ENCODE assay signal across 27 cellular contexts in genomic region chr4:151192556-151193235, GRCh38.
"Had no signal": no experiment of that assay in that cellular context is flagged by ENCODE, and none has a peak within 500 bp of the region (broad histone marks: within the 10 kb centered on the region; RNA-seq: fewer than 3 reads in every experiment).

No MANE protein-coding gene starts in this region.

- H3K36me3 ChIP-seq: prostate gland, suprapubic skin, transverse colon had no signal

- H3K27ac Mint-ChIP-seq: activated CD4-positive, alpha-beta T cell treated with anti-CD3 and anti-CD28 coated beads, Interleukin-2, amount 10 ng/mL, durations not matched to agents 7 days and 5 days; activated CD8-positive, alpha-beta T cell treated with anti-CD3 and anti-CD28 coated beads, Interleukin-2, amount 10 ng/mL, durations not matched to agents 7 days and 5 days; activated naive CD8-positive, alpha-beta T cell treated with anti-CD3 and anti-CD28 coated beads, Interleukin-2, amount 10 ng/mL, durations not matched to agents 7 days and 5 days; activated T-cell treated with anti-CD3 and anti-CD28 coated beads, Interleukin-2, amount 50 U/mL, for 24 hours; activated T-helper 2 cell treated with anti-CD3 and anti-CD28 coated beads, Interferon-gamma antibody, Interleukin-2, Interleukin-4, amounts not matched to agents 10 μg/mL and 5 μg/mL and 100 μg/mL, durations not matched to agents 14 hours and 24 hours and 36 hours; brain; memory B cell; stimulated activated naive CD8-positive, alpha-beta T cell treated with anti-CD3 and anti-CD28 coated beads, Interleukin-15, amount 100 ng/mL, for 72 hours had no signal

- H3K27ac ChIP-seq: prostate gland, suprapubic skin, transverse colon had no signal

- H3K4me3 ChIP-seq: mucosa of descending colon, prostate gland, skin epidermis, suprapubic skin, transverse colon had no signal

- DNase-seq: activated CD4-positive, alpha-beta T cell treated with anti-CD3 and anti-CD28 coated beads, Interleukin-2, amount 10 ng/mL, durations not matched to agents 7 days and 5 days; activated CD4-positive, CD25-positive, alpha-beta regulatory T cell; activated CD8-positive, alpha-beta T cell treated with anti-CD3 and anti-CD28 coated beads, Interleukin-2, amount 10 ng/mL, durations not matched to agents 7 days and 5 days; activated naive CD4-positive, alpha-beta T cell treated with Interleukin-2 at 50 U/mL for 16 hours; activated naive CD8-positive, alpha-beta T cell treated with anti-CD3 and anti-CD28 coated beads, Interleukin-2, amount 10 ng/mL, durations not matched to agents 7 days and 5 days; activated T-cell treated with anti-CD3 and anti-CD28 coated beads, Interleukin-2, amount 50 U/mL, for 24 hours; cortex of kidney; effector CD8-positive, alpha-beta T cell; foreskin melanocyte; left ventricle myocardium superior; mucosa of descending colon; naive B cell; right cardiac atrium; stimulated activated CD4-positive, alpha-beta T cell treated with anti-CD3 and anti-CD28 coated beads, Interleukin-15, amount 100 ng/mL, for 24 hours; stimulated activated CD4-positive, alpha-beta T cell treated with anti-CD3 and anti-CD28 coated beads, Interleukin-2, amount 100 ng/mL, for 48 hours; stimulated activated naive CD8-positive, alpha-beta T cell treated with anti-CD3 and anti-CD28 coated beads, Interleukin-15, amount 100 ng/mL, for 72 hours; T-helper 1 cell; T-helper 9 cell; transverse colon had no signal

- H3K36me3 Mint-ChIP-seq: activated naive CD8-positive, alpha-beta T cell treated with anti-CD3 and anti-CD28 coated beads, Interleukin-2, amount 10 ng/mL, durations not matched to agents 7 days and 5 days; memory B cell; naive B cell had no signal

- H3K27me3 ChIP-seq: suprapubic skin, transverse colon had no signal

- ATAC-seq: activated CD8-positive, alpha-beta T cell treated with anti-CD3 and anti-CD28 coated beads, Interleukin-2, amount 10 ng/mL, durations not matched to agents 7 days and 5 days; mucosa of descending colon; right cardiac atrium; stimulated activated naive CD8-positive, alpha-beta T cell treated with anti-CD3 and anti-CD28 coated beads, Interleukin-15, amount 100 ng/mL, for 72 hours had no signal

- H3K9me3 Mint-ChIP-seq: central memory CD8-positive, alpha-beta T cell had no signal

- H3K4me1 ChIP-seq: prostate gland had no signal

- H3K4me3 Mint-ChIP-seq: activated CD4-positive, alpha-beta T cell treated with anti-CD3 and anti-CD28 coated beads, Interleukin-2, amount 10 ng/mL, durations not matched to agents 7 days and 5 days; activated CD8-positive, alpha-beta T cell treated with anti-CD3 and anti-CD28 coated beads, Interleukin-2, amount 10 ng/mL, durations not matched to agents 7 days and 5 days; activated naive CD8-positive, alpha-beta T cell treated with anti-CD3 and anti-CD28 coated beads, Interleukin-2, amount 10 ng/mL, durations not matched to agents 7 days and 5 days; activated T-cell treated with anti-CD3 and anti-CD28 coated beads, Interleukin-2, amount 50 U/mL, for 24 hours; brain; central memory CD8-positive, alpha-beta T cell; memory B cell; neural crest cell; stimulated activated naive CD8-positive, alpha-beta T cell treated with anti-CD3 and anti-CD28 coated beads, Interleukin-15, amount 100 ng/mL, for 72 hours had no signal

- H3K4me1 Mint-ChIP-seq: activated CD4-positive, alpha-beta T cell treated with anti-CD3 and anti-CD28 coated beads, Interleukin-2, amount 10 ng/mL, durations not matched to agents 7 days and 5 days; activated naive CD8-positive, alpha-beta T cell treated with anti-CD3 and anti-CD28 coated beads, Interleukin-2, amount 10 ng/mL, durations not matched to agents 7 days and 5 days; brain; central memory CD8-positive, alpha-beta T cell; memory B cell; naive B cell; stimulated activated naive CD8-positive, alpha-beta T cell treated with anti-CD3 and anti-CD28 coated beads, Interleukin-15, amount 100 ng/mL, for 72 hours had no signal
